In the genomic region with DNA sequence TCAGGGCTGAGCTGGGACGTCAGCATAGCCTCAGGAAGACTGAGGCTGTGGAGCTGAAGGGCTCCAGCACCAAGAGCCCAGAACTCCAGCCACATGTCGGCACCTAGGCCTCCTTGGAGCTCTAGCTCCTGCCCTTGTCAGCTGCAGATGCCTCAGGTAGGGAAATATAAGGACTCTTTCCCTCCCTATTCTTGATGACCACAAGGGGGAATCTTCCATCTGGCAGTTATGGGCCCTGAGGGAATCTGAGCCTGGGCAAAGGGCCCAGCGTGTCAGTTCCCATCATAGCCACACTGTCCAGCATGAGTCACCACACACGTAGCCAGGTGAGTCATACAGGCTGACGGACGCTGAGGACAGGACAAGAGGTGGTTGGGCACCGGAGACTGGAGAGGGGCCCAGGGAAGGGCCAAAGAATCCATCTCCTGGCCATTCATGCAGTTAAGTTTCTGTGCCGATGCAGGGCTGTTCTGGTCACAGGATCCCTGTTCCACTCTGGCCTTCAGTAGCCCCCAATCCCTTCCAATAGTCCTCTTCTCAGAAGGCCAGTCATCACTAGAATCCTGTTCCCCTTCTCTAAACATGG, we compare ENCODE assay signal across 9 cellular contexts. TPM values are rescaled to one million over a fixed set of nuclear protein-coding genes. Genes with fewer than 3 reads are reported as not detected.
DNase-seq lines count a peak whose midpoint lies in the region; ATAC-seq, FAIRE-seq and TF ChIP-seq lines count a peak whose summit lies in the region.
"Had no signal": no experiment of that assay in that cellular context is flagged by ENCODE, and none has a peak within 500 bp of the region (broad histone marks: within the 10 kb centered on the region; RNA-seq: fewer than 3 reads in every experiment).

No MANE protein-coding gene starts in this region.

- peak; percentile 17 to 56 (median 31) for TF ChIP-seq CTCF in heart right ventricle (IDR thresholded peaks at IDR 0.05)

- no peaks in the 10 kb centered on the region for H3K27me3 ChIP-seq in BLaER1
- no peaks in the 10 kb centered on the region for H3K27me3 ChIP-seq in heart right ventricle
- H3K27me3 ChIP-seq in small intestine (ENCODE audit: control insufficient read depth in 2 of 2, insufficient read depth in 2 of 2, low read length in 2 of 2), result no peaks in the 10 kb centered on the region

- H3K4me2 ChIP-seq in BLaER1, result peak overlapping the region; percentile 97

- peaks cover 14% of the 10 kb centered on the region for H3K36me3 Mint-ChIP-seq in activated T-helper 1 cell treated with anti-CD3 and anti-CD28 coated beads, Interleukin-12 subunit alpha, Interleukin-12 subunit beta, Interleukin-2, Interleukin-4 antibody, amounts not matched to agents 30 ng/mL and 10 ng/mL and 1 ng/mL, durations not matched to agents 14 hours and 24 hours and 36 hours (ENCODE audit: low read depth)

- no peak overlapping the region for H3K27ac ChIP-seq in BLaER1
- H3K27ac ChIP-seq in heart right ventricle, result peak overlapping the region in 9 of 10 donors; percentile 27 to 98 (median 96)
- no peak overlapping the region for H3K27ac ChIP-seq in small intestine (ENCODE audit: low read depth in 1 of 2, low read length in 1 of 2)

- peaks cover 32% of the 10 kb centered on the region for H3K4me1 Mint-ChIP-seq in activated T-helper 1 cell treated with anti-CD3 and anti-CD28 coated beads, Interleukin-12 subunit alpha, Interleukin-12 subunit beta, Interleukin-2, Interleukin-4 antibody, amounts not matched to agents 30 ng/mL and 10 ng/mL and 1 ng/mL, durations not matched to agents 14 hours and 24 hours and 36 hours (ENCODE audit: low read depth)

- ATAC-seq in heart right ventricle (peak; percentile 26 to 83 (median 76)), HG03354 (IDR thresholded peaks at IDR 0.05; ENCODE audit: poor library complexity, severe bottlenecking, unreplicated experiment) (no peak)

- H3K9me3 Mint-ChIP-seq in activated T-helper 1 cell treated with anti-CD3 and anti-CD28 coated beads, Interleukin-12 subunit alpha, Interleukin-12 subunit beta, Interleukin-2, Interleukin-4 antibody, amounts not matched to agents 30 ng/mL and 10 ng/mL and 1 ng/mL, durations not matched to agents 14 hours and 24 hours and 36 hours, result no peaks in the 10 kb centered on the region
- H3K9me3 Mint-ChIP-seq: memory B cell had no signal

- no peaks in the 10 kb centered on the region for H3K9me3 ChIP-seq in BLaER1
- no peaks in the 10 kb centered on the region for H3K9me3 ChIP-seq in heart right ventricle
- H3K9me3 ChIP-seq in small intestine (ENCODE audit: control insufficient read depth, low read depth), result no peaks in the 10 kb centered on the region

- H3K27ac Mint-ChIP-seq in activated T-helper 1 cell treated with anti-CD3 and anti-CD28 coated beads, Interleukin-12 subunit alpha, Interleukin-12 subunit beta, Interleukin-2, Interleukin-4 antibody, amounts not matched to agents 30 ng/mL and 10 ng/mL and 1 ng/mL, durations not matched to agents 14 hours and 24 hours and 36 hours, result no peak overlapping the region

- H4K20me1 ChIP-seq in BLaER1, result 0 out of 2 replicates have a peak, but pooled peaks cover 12% of the 10 kb centered on the region

- H3K4me3 Mint-ChIP-seq in activated T-helper 1 cell treated with anti-CD3 and anti-CD28 coated beads, Interleukin-12 subunit alpha, Interleukin-12 subunit beta, Interleukin-2, Interleukin-4 antibody, amounts not matched to agents 30 ng/mL and 10 ng/mL and 1 ng/mL, durations not matched to agents 14 hours and 24 hours and 36 hours, result peak overlapping the region; percentile 99

- H3K4me1 ChIP-seq in BLaER1 (peaks cover 33% of the 10 kb centered on the region), heart right ventricle (peaks cover 9 to 50% (median 31%) of the 10 kb centered on the region in 9 donors), small intestine (ENCODE audit: control insufficient read depth in 2 of 2, insufficient read depth in 1 of 2, low read depth in 1 of 2, low read length in 1 of 2) (peaks cover 3 to 12% of the 10 kb centered on the region in 2 donors)

- DNase-seq in HS-5 (ENCODE audit: low read depth) (peak; percentile 98), heart right ventricle (peak; percentile 63 to 76), small intestine (peak; percentile 86), NCI-H2171 treated with DMSO at 0.1 percent for 48 hours (lab: John Stamatoyannopoulos, UW) (no peak), NCI-H1694 (lab: John Stamatoyannopoulos, UW) (no peak)
- no peak for DNase-seq in activated T-helper 1 cell treated with anti-CD3 and anti-CD28 coated beads, Interleukin-12 subunit alpha, Interleukin-12 subunit beta, Interleukin-2, Interleukin-4 antibody, amounts not matched to agents 30 ng/mL and 10 ng/mL and 1 ng/mL, durations not matched to agents 14 hours and 24 hours and 36 hours (ENCODE audit: low spot score)

- H3K27me3 Mint-ChIP-seq in activated T-helper 1 cell treated with anti-CD3 and anti-CD28 coated beads, Interleukin-12 subunit alpha, Interleukin-12 subunit beta, Interleukin-2, Interleukin-4 antibody, amounts not matched to agents 30 ng/mL and 10 ng/mL and 1 ng/mL, durations not matched to agents 14 hours and 24 hours and 36 hours (ENCODE audit: insufficient read depth), result no peaks in the 10 kb centered on the region
- H3K27me3 Mint-ChIP-seq: memory B cell had no signal

- H3K9ac ChIP-seq in BLaER1, result no peak overlapping the region

- peaks cover 37% of the 10 kb centered on the region for H3K36me3 ChIP-seq in BLaER1
- H3K36me3 ChIP-seq in heart right ventricle, result peaks cover 0 to 27% (median 3%) of the 10 kb centered on the region in 9 donors
- peaks cover 0 to 2% of the 10 kb centered on the region in 2 donors for H3K36me3 ChIP-seq in small intestine (ENCODE audit: control insufficient read depth in 2 of 2, insufficient read depth in 2 of 2, low read length in 2 of 2)

- WGBS in heart right ventricle, 2 donors, result 30 to 40% methylated on average over 8 of the region's 8 CpGs
- 45 to 59% (median 58%) methylated on average over 8 of the region's 8 CpGs for WGBS in small intestine, 3 donors

- H3K4me3 ChIP-seq in BLaER1 (no peak overlapping the region), heart right ventricle (no peak overlapping the region), small intestine (ENCODE audit: low read depth in 1 of 2, low read length in 2 of 2) (no peak overlapping the region)

- intact Hi-C loops in activated T-helper 1 cell treated with anti-CD3 and anti-CD28 coated beads, Interleukin-12 subunit alpha, Interleukin-12 subunit beta, Interleukin-2, Interleukin-4 antibody, amounts not matched to agents 30 ng/mL and 10 ng/mL and 1 ng/mL, durations not matched to agents 14 hours and 24 hours and 36 hours (cut with micrococcal nuclease), result loop anchor here (5.0 kb wide), 1 partner anchor 974 kb away; a partner anchor contains a TSS
- intact Hi-C loops in heart right ventricle (cut with DNase I), result loop anchor here in 3 of 10 donors (5.0 kb wide), 2 partner anchors 36 to 51 kb away; a partner anchor contains a TSS

- FAIRE-seq in small intestine (lab: Jason Lieb, UNC), result no peak

RNA-seq across cellular contexts. Expression of a gene that starts 1.8 kb away (rescaled TPM):
- total RNA-seq in activated T-helper 1 cell treated with anti-CD3 and anti-CD28 coated beads, Interleukin-12 subunit alpha, Interleukin-12 subunit beta, Interleukin-2, Interleukin-4 antibody, amounts not matched to agents 30 ng/mL and 10 ng/mL and 1 ng/mL, durations not matched to agents 14 hours and 24 hours and 36 hours, result 85.9 and 89.9 TPM in 2 replicates
- 10 to 100 TPM; 40.8 to 84.9 (median 66.6) TPM for total RNA-seq in heart right ventricle
- 100 to 1,000 TPM in 1 of 2 donors, 10 to 100 TPM in 1; 93.9 to 220 TPM for polyA plus RNA-seq in heart right ventricle
- polyA plus RNA-seq in small intestine, result 10 to 100 TPM; 27.3 to 60.4 (median 50.8) TPM

RNA-seq across cellular contexts. Expression of a gene that starts 12.8 kb away (rescaled TPM):
- 1.4 and 1.8 TPM in 2 replicates for total RNA-seq in activated T-helper 1 cell treated with anti-CD3 and anti-CD28 coated beads, Interleukin-12 subunit alpha, Interleukin-12 subunit beta, Interleukin-2, Interleukin-4 antibody, amounts not matched to agents 30 ng/mL and 10 ng/mL and 1 ng/mL, durations not matched to agents 14 hours and 24 hours and 36 hours
- total RNA-seq in heart right ventricle, result 1 to 10 TPM in 5 of 10 donors, under 1 TPM in 4, not detected in 1; 0.51 to 2.0 (median 1.1) TPM
- polyA plus RNA-seq in heart right ventricle, result 1 to 10 TPM; 3.3 to 4.1 TPM
- 1 to 10 TPM in 2 of 3 donors, under 1 TPM in 1; 0.76 to 8.9 (median 1.8) TPM for polyA plus RNA-seq in small intestine

RNA-seq across cellular contexts. Expression of a gene that starts 35.5 kb away (rescaled TPM):
- total RNA-seq in activated T-helper 1 cell treated with anti-CD3 and anti-CD28 coated beads, Interleukin-12 subunit alpha, Interleukin-12 subunit beta, Interleukin-2, Interleukin-4 antibody, amounts not matched to agents 30 ng/mL and 10 ng/mL and 1 ng/mL, durations not matched to agents 14 hours and 24 hours and 36 hours, result 86.3 and 86.6 TPM in 2 replicates
- 10 to 100 TPM; 21.8 to 30.3 (median 23.6) TPM for total RNA-seq in heart right ventricle
- polyA plus RNA-seq in heart right ventricle (10 to 100 TPM; 17.6 to 29.8 TPM), small intestine (10 to 100 TPM; 27.4 to 39.8 (median 31.6) TPM)

RNA-seq across cellular contexts. Expression of a gene that starts 38.8 kb away (rescaled TPM):
- 0.26 TPM in 1 of 2 replicates, not detected in the other for total RNA-seq in activated T-helper 1 cell treated with anti-CD3 and anti-CD28 coated beads, Interleukin-12 subunit alpha, Interleukin-12 subunit beta, Interleukin-2, Interleukin-4 antibody, amounts not matched to agents 30 ng/mL and 10 ng/mL and 1 ng/mL, durations not matched to agents 14 hours and 24 hours and 36 hours
- 100 to 1,000 TPM; 204 to 303 (median 249) TPM for total RNA-seq in heart right ventricle
- polyA plus RNA-seq in heart right ventricle (100 to 1,000 TPM; 131 to 568 TPM), small intestine (1 to 10 TPM; 1.3 to 5.4 (median 2.4) TPM)

RNA-seq across cellular contexts. Expression of a gene that starts 45.8 kb away (rescaled TPM):
- total RNA-seq in activated T-helper 1 cell treated with anti-CD3 and anti-CD28 coated beads, Interleukin-12 subunit alpha, Interleukin-12 subunit beta, Interleukin-2, Interleukin-4 antibody, amounts not matched to agents 30 ng/mL and 10 ng/mL and 1 ng/mL, durations not matched to agents 14 hours and 24 hours and 36 hours, result not detected in 2 replicates
- 1 to 10 TPM in 9 of 10 donors, under 1 TPM in 1; 0.94 to 6.0 (median 1.6) TPM for total RNA-seq in heart right ventricle
- 1 to 10 TPM in 1 of 2 donors, under 1 TPM in 1; 0.19 to 3.7 TPM for polyA plus RNA-seq in heart right ventricle
- polyA plus RNA-seq in small intestine, result not detected

Comparison
In these comparisons a context has a peak if more than half of its experiments do, and no peak if none do; other contexts are left out.
1. H3K27ac ChIP-seq: peak in heart right ventricle (9 of 10); none in BLaER1 (single experiment) and small intestine (0 of 2).
2. DNase-seq: peak in HS-5 (single experiment), heart right ventricle (2 of 2) and small intestine (single experiment); none in activated T-helper 1 cell treated with anti-CD3 and anti-CD28 coated beads, Interleukin-12 subunit alpha, Interleukin-12 subunit beta, Interleukin-2, Interleukin-4 antibody, amounts not matched to agents 30 ng/mL and 10 ng/mL and 1 ng/mL, durations not matched to agents 14 hours and 24 hours and 36 hours (single experiment), NCI-H2171 treated with DMSO at 0.1 percent for 48 hours (single experiment) and NCI-H1694 (single experiment).